ENCODE assay signal across 25 cellular contexts in the genomic region with DNA sequence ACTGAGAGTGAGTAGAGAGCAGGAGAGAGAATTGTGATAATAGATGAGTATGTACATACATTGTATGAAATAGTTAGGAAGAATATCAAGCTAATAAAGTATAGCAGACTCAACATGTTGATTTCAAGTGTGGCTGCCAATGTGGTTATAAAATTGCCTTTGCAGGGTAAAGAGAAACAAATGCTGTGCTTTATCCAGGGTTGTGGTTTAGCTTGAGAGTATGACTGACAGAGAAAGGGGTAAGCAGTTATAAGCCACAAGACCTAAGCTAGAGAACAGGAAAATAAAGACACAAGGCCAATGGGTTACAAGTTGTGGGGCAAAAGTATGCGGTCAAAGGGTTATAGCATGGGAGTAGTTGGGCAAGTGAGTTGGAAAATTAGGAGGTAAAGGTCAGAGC.
DNase-seq lines count a peak whose midpoint lies in the region; ATAC-seq and TF ChIP-seq lines count a peak whose summit lies in the region.
"Had no signal": no experiment of that assay in that cellular context is flagged by ENCODE, and none has a peak within 500 bp of the region (broad histone marks: within the 10 kb centered on the region; RNA-seq: fewer than 3 reads in every experiment).

No MANE protein-coding gene starts in this region.

- H3K36me3 ChIP-seq in MM.1S (replicated peaks; ENCODE audit: insufficient read depth, low read length) (no peaks in the 10 kb centered on the region), mesendoderm (ENCODE audit: control insufficient read depth, insufficient read depth, low read length) (no peaks in the 10 kb centered on the region)

- H3F3A ChIP-seq in MM.1S (ENCODE audit: insufficient read depth, low read length), result no peaks in the 10 kb centered on the region

- no peaks in the 10 kb centered on the region for H3K79me2 ChIP-seq in MM.1S (ENCODE audit: low read length)
- H3K79me2 ChIP-seq in mesendoderm (ENCODE audit: control insufficient read depth, insufficient read depth, low read length), result no peaks in the 10 kb centered on the region

- peak overlapping the region; percentile 50 for H4K5ac ChIP-seq in mesendoderm (ENCODE audit: low read length)

- H3K4me2 ChIP-seq in MM.1S (ENCODE audit: low read depth, low read length), result no peak overlapping the region
- H3K4me2 ChIP-seq in mesendoderm (ENCODE audit: low read length), result no peak overlapping the region
- H3K4me2 ChIP-seq: PC-9 had no signal

- H3K27ac ChIP-seq in MM.1S (ENCODE audit: low read length), result no peak overlapping the region
- H3K27ac ChIP-seq in mesendoderm (ENCODE audit: low read depth, low read length), result no peak overlapping the region
- H3K27ac ChIP-seq: GM23248, PC-9 had no signal

- no peak overlapping the region for H4K8ac ChIP-seq in mesendoderm (ENCODE audit: low read depth, low read length)

- ATAC-seq in GM18502 (IDR thresholded peaks at IDR 0.05; ENCODE audit: poor library complexity, unreplicated experiment), result peak; percentile 42

- H4K20me1 ChIP-seq in MM.1S (ENCODE audit: insufficient read depth, low read length), result no peaks in the 10 kb centered on the region

- H3K79me1 ChIP-seq in mesendoderm (ENCODE audit: low read length), result no peaks in the 10 kb centered on the region

- no peak overlapping the region for H3K18ac ChIP-seq in mesendoderm (ENCODE audit: low read length)

- no peak overlapping the region for H3K56ac ChIP-seq in mesendoderm (ENCODE audit: low read length)

- H2BK15ac ChIP-seq in mesendoderm (replicated peaks; ENCODE audit: low read depth), result no peak overlapping the region

- H3K27me3 ChIP-seq in MM.1S (replicated peaks; ENCODE audit: insufficient read depth, low read length) (no peaks in the 10 kb centered on the region), mesendoderm (ENCODE audit: insufficient read depth, low read length, poor library complexity) (no peaks in the 10 kb centered on the region)

- H2BK5ac ChIP-seq in mesendoderm (ENCODE audit: low read length), result peak overlapping the region; percentile 12

- TF ChIP-seq CTCF in MM.1S (IDR thresholded peaks at IDR 0.05; ENCODE audit: low read length), result no peak
- TF ChIP-seq CTCF in astrocyte of the cerebellum (IDR thresholded peaks at IDR 0.05; ENCODE audit: low read depth, low read length, missing control alignments), result no peak

- no peak overlapping the region for H3K4me3 ChIP-seq in MM.1S (ENCODE audit: low read length)
- no peak overlapping the region for H3K4me3 ChIP-seq in astrocyte of the cerebellum (ENCODE audit: low read depth, low read length)
- H3K4me3 ChIP-seq in mesendoderm (ENCODE audit: low read length), result no peak overlapping the region
- H3K4me3 ChIP-seq: GM23248, PC-9 had no signal

- no peak overlapping the region for H3K4ac ChIP-seq in mesendoderm (ENCODE audit: low read depth, low read length)

- no peak overlapping the region for H3K23ac ChIP-seq in mesendoderm (ENCODE audit: low read length)

- DNase-seq in MM.1S, result peak; percentile 7
- peak; percentile 18 for DNase-seq in astrocyte of the cerebellum (ENCODE audit: low read depth)
- no peak for DNase-seq in mesendoderm
- no peak for DNase-seq in Ammon's horn (ENCODE audit: low spot score)
- DNase-seq in activated T-cell treated with anti-CD3 and anti-CD28 coated beads, Interleukin-2, amount 50 U/mL, for 48 hours, result no peak
- DNase-seq in cortex of kidney (lab: John Stamatoyannopoulos, UW), result no peak
- DNase-seq: 8988T, ACHN, Calu3, DMS79 treated with DMSO at 0.1 percent for 48 hours, GF-D8, GM23248, H7, KBM-7, NCI-H1092, NCI-H1436, NCI-H187, NCI-H2171 treated with DMSO at 0.1 percent for 48 hours, NCI-H345, NCI-H524, NCI-H748 treated with DMSO at 0.1 percent for 48 hours, PC-9, RPMI8226, SHP77 had no signal

- H2AK5ac ChIP-seq in mesendoderm (ENCODE audit: low read length), result no peak overlapping the region

- H3K4me1 ChIP-seq in MM.1S (ENCODE audit: low read length) (no peaks in the 10 kb centered on the region), mesendoderm (ENCODE audit: control insufficient read depth, low read depth, low read length) (no peaks in the 10 kb centered on the region)

- no peak overlapping the region for H3K9ac ChIP-seq in MM.1S (ENCODE audit: low read length)
- H3K9ac ChIP-seq in mesendoderm (ENCODE audit: low read length), result no peak overlapping the region
- H3K9ac ChIP-seq: GM23248 had no signal

- H2BK120ac ChIP-seq in mesendoderm (ENCODE audit: low read depth, low read length), result no peak overlapping the region

- H2AFZ ChIP-seq in MM.1S (ENCODE audit: low read length), result no peak overlapping the region
- H2AFZ ChIP-seq: GM23248, PC-9 had no signal

- in situ Hi-C loops in astrocyte of the cerebellum (cut with HindIII; ENCODE audit: low sequenced_read_pairs), result no loop called here

- no peaks in the 10 kb centered on the region for H3K9me2 ChIP-seq in MM.1S (replicated peaks; ENCODE audit: insufficient read depth, low read length)

- no peaks in the 10 kb centered on the region for H3K9me3 ChIP-seq in MM.1S (replicated peaks; ENCODE audit: insufficient read depth, low read length)

- WGBS in mesendoderm (ENCODE audit: extremely low coverage, insufficient coverage, low lambda C conversion rate), result no CpG with 5 or more reads among the region's 1 CpG

Comparison
In these comparisons a context has a peak if more than half of its experiments do, and no peak if none do; other contexts are left out.
1. DNase-seq: peak in MM.1S (single experiment) and astrocyte of the cerebellum (single experiment); none in mesendoderm (single experiment), Ammon's horn (single experiment), activated T-cell treated with anti-CD3 and anti-CD28 coated beads, Interleukin-2, amount 50 U/mL, for 48 hours (0 of 2) and cortex of kidney (single experiment).